Comparison of ENCODE assay signal across 8 cellular contexts in the genomic region with DNA sequence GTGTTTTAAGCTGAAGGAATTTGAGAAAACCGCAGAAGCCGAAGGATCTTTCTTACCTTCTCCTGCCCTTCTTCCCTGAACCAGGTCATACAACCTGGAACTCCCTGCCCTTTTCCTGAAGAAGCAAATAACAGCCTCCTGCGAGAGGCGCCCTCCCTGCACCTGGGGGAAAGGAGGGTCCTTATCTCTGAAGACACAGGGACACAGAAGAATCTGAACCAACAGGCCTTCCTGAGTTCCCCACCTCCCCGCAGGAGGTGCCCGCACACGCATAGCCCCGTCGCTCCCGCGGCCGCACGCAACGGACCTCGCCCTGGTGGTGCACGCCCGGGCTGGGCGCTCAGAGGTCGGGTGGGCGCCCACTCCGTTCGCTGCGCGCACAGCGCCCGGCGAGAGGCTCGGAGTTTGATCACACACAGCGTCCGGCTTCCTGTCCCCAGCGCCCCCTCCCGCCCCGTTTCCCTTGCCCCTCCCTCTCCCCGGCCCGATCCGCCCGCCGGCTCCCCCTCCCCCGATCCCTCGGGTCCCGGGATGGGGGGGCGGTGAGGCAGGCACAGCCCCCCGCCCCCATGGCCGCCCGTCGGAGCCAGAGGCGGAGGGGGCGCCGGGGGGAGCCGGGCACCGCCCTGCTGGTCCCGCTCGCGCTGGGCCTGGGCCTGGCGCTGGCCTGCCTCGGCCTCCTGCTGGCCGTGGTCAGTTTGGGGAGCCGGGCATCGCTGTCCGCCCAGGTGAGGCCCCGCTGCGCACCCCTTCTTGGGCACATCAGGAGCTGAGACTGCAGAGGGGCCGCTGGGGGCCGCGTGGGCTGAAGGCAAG. TPM values are rescaled to one million over a fixed set of nuclear protein-coding genes. Genes with fewer than 3 reads are reported as not detected.
DNase-seq lines count a peak whose midpoint lies in the region; FAIRE-seq and TF ChIP-seq lines count a peak whose summit lies in the region.

A gene with protein sequence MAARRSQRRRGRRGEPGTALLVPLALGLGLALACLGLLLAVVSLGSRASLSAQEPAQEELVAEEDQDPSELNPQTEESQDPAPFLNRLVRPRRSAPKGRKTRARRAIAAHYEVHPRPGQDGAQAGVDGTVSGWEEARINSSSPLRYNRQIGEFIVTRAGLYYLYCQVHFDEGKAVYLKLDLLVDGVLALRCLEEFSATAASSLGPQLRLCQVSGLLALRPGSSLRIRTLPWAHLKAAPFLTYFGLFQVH (plus strand): TSS at position 474 of the 816 bp plus-strand sequence. CDS start 96 bp downstream, at position 570.

- TF ChIP-seq POLR2A in GM19099 (IDR thresholded peaks at IDR 0.05; ENCODE audit: extremely low read depth, insufficient read length, low read depth), result peak; percentile 76

- no peaks in the 10 kb centered on the region for H3K9me3 ChIP-seq in small intestine (ENCODE audit: control insufficient read depth, low read depth)

- no peak for FAIRE-seq in bronchial epithelial cell (lab: Jason Lieb, UNC)
- no peak for FAIRE-seq in small intestine (lab: Jason Lieb, UNC)
- no peak for FAIRE-seq in urothelium cell line (lab: Jason Lieb, UNC)

- DNase-seq in T-helper 22 cell (ENCODE audit: low read depth) (peak; percentile 42), bronchial epithelial cell (ENCODE audit: low read depth) (peak; percentile 11), islet precursor cell (peak; percentile 82), small intestine (peak; percentile 50), middle frontal gyrus (ENCODE audit: extremely low spot score, low spot score) (no peak), DMS153 (lab: John Stamatoyannopoulos, UW) (no peak), urothelium cell line (ENCODE audit: low spot score) (no peak)

- TF ChIP-seq CTCF in bronchial epithelial cell (IDR thresholded peaks at IDR 0.05; ENCODE audit: insufficient read depth, low read length, severe bottlenecking), result no peak

- peak within 1 kb of the TSS; percentile 71 to 90 for H3K27ac ChIP-seq in small intestine (ENCODE audit: low read depth in 1 of 2, low read length in 1 of 2)

- H3K4me1 ChIP-seq in small intestine (ENCODE audit: control insufficient read depth in 2 of 2, insufficient read depth in 1 of 2, low read depth in 1 of 2, low read length in 1 of 2), result peaks cover 2% of the 10 kb centered on the region in 2 donors

- no peaks in the 10 kb centered on the region for H3K27me3 ChIP-seq in bronchial epithelial cell (ENCODE audit: control insufficient read depth, insufficient read depth, low read length)
- no peaks in the 10 kb centered on the region for H3K27me3 ChIP-seq in small intestine (ENCODE audit: control insufficient read depth in 2 of 2, insufficient read depth in 2 of 2, low read length in 2 of 2)

- H3K4me3 ChIP-seq in bronchial epithelial cell (ENCODE audit: low read depth, low read length) (peak within 1 kb of the TSS; percentile 44), small intestine (ENCODE audit: low read depth in 1 of 2, low read length in 2 of 2) (peak within 1 kb of the TSS; percentile 70 to 76)

- H3K36me3 ChIP-seq in bronchial epithelial cell (ENCODE audit: control insufficient read depth, insufficient read depth, low read length) (no peaks in the 10 kb centered on the region), small intestine (ENCODE audit: control insufficient read depth in 2 of 2, insufficient read depth in 2 of 2, low read length in 2 of 2) (no peaks in the 10 kb centered on the region)

- 2 to 3% (median 2%) methylated on average over 45 to 65 of the region's 65 CpGs for WGBS in small intestine, 3 donors

RNA-seq across cellular contexts. Expression of the gene that starts here (rescaled TPM):
- total RNA-seq in bronchial epithelial cell, result 0.53 and 1.0 TPM in 2 replicates
- polyA plus RNA-seq in small intestine, result 10 to 100 TPM in 2 of 3 donors, 1 to 10 TPM in 1; 8.1 to 23.9 (median 20.3) TPM

Comparison
In these comparisons a context has a peak if more than half of its experiments do, and no peak if none do; other contexts are left out.
1. DNase-seq: peak in T-helper 22 cell (single experiment), bronchial epithelial cell (single experiment), islet precursor cell (single experiment) and small intestine (single experiment); none in middle frontal gyrus (single experiment), DMS153 (single experiment) and urothelium cell line (single experiment).